In genomic region chr16:11306997-11307638, GRCh38 we compare ENCODE assay signal across 20 cellular contexts. TPM values are rescaled to one million over a fixed set of nuclear protein-coding genes. Genes with fewer than 3 reads are reported as not detected.
DNase-seq lines count a peak whose midpoint lies in the region; ATAC-seq, FAIRE-seq and TF ChIP-seq lines count a peak whose summit lies in the region.
"Had no signal": no experiment of that assay in that cellular context is flagged by ENCODE, and none has a peak within 500 bp of the region (broad histone marks: within the 10 kb centered on the region; RNA-seq: fewer than 3 reads in every experiment).

No MANE protein-coding gene starts in this region.

- TF ChIP-seq RAD21 in K562 (CRISPR knock-in tag; conservative IDR thresholded peaks at IDR 0.05 in 1 of 2, IDR thresholded peaks at IDR 0.05 in 1 of 2), result no peak

- H3K4me1 ChIP-seq in K562 (replicated peaks in 1 of 2; ENCODE audit: control insufficient read depth in 2 of 2, insufficient read depth in 2 of 2, low read length in 2 of 2), result peaks cover 3 to 15% of the 10 kb centered on the region in 2 experiments; a peak in 3 of 5 replicates
- H3K4me1 ChIP-seq in mesendoderm (ENCODE audit: control insufficient read depth, low read depth, low read length), result no peaks in the 10 kb centered on the region

- intact Hi-C loops in K562 (cut with micrococcal nuclease), result no loop called here

- peak; percentile 93 for DNase-seq in GF-D8 (lab: John Stamatoyannopoulos, UW)
- DNase-seq in NOMO-1 (lab: John Stamatoyannopoulos, UW; ENCODE audit: unreplicated experiment in 2 of 2), result peak; percentile 92 to 93
- DNase-seq in K562 (ENCODE audit: extremely low read depth in 1 of 4, low spot score in 3 of 4), result no peak
- DNase-seq in mesendoderm, result no peak
- DNase-seq in hypothalamus (lab: John Stamatoyannopoulos, UW), result no peak
- no peak for DNase-seq in superior temporal gyrus (ENCODE audit: extremely low spot score)
- DNase-seq in iPS-NIHi11 (ENCODE audit: low spot score), result no peak
- DNase-seq: activated effector memory CD4-positive, alpha-beta T cell treated with anti-CD3 and anti-CD28 coated beads, Interleukin-2, amount 50 U/mL, for 16 hours; DND-41; effector memory CD4-positive, alpha-beta T cell; foreskin melanocyte; NCI-H1417; NCI-H446; Peyer's patch had no signal

- 7% methylated on average over 6 of the region's 7 CpGs for WGBS in K562 (ENCODE audit: insufficient coverage, low coverage, missing lambda C conversion rate)
- WGBS in mesendoderm (ENCODE audit: extremely low coverage, insufficient coverage, low lambda C conversion rate), result no CpG with 5 or more reads among the region's 7 CpGs

- H2AFZ ChIP-seq in K562 (ENCODE audit: low read depth, low read length), result no peak overlapping the region

- in situ Hi-C loops in K562 (cut with MboI), result no loop called here

- H4K20me1 ChIP-seq in K562 (replicated peaks; ENCODE audit: control insufficient read depth, insufficient read depth, low read length), result no peaks in the 10 kb centered on the region

- H3K9me1 ChIP-seq in K562 (ENCODE audit: control insufficient read depth, insufficient read depth, low read length), result no peaks in the 10 kb centered on the region

- H3K9me3 ChIP-seq in K562 (replicated peaks; ENCODE audit: control insufficient read depth, insufficient read depth, low read depth, low read length), result no peaks in the 10 kb centered on the region
- H3K9me3 ChIP-seq: Peyer's patch had no signal

- H3K4me3 ChIP-seq in K562, result no peak overlapping the region
- H3K4me3 ChIP-seq in mesendoderm (ENCODE audit: low read length), result no peak overlapping the region
- H3K4me3 ChIP-seq: Peyer's patch had no signal

- H4K5ac ChIP-seq in mesendoderm (ENCODE audit: low read length), result no peak overlapping the region

- H3K27ac ChIP-seq in K562 (ENCODE audit: extremely low read depth, low read depth, low read length) (no peak overlapping the region), mesendoderm (ENCODE audit: low read depth, low read length) (no peak overlapping the region)

- H2AK5ac ChIP-seq in mesendoderm (ENCODE audit: low read length), result no peak overlapping the region

- POLR2A ChIA-PET in K562 (lab: Yijun Ruan, JAX), result no interaction called here

- TF ChIP-seq CTCF in K562 (IDR thresholded peaks at IDR 0.05 in 2 of 3, conservative IDR thresholded peaks at IDR 0.05 in 1 of 3; ENCODE audit: insufficient read depth in 2 of 3, low read depth in 1 of 3, low read length in 3 of 3), result no peak

- H3K27me3 ChIP-seq in K562 (ENCODE audit: control insufficient read depth in 2 of 2, insufficient read depth in 2 of 2, low read length in 2 of 2) (peaks cover 0 to 6% of the 10 kb centered on the region in 2 experiments; a peak in 2 of 5 replicates), mesendoderm (ENCODE audit: insufficient read depth, low read length, poor library complexity) (no peaks in the 10 kb centered on the region)
- H3K27me3 ChIP-seq: Peyer's patch had no signal

- CTCF ChIA-PET in K562 (lab: Yijun Ruan, JAX; ENCODE audit: low intra/inter-chr PET ratio), result no interaction called here

- no TSS peak for BruUV-seq in K562 (replicated peaks; lab: Mats Ljungman, UMichigan)

- H3K4me2 ChIP-seq in K562 (ENCODE audit: insufficient read depth, low read length) (no peak overlapping the region), mesendoderm (ENCODE audit: low read length) (no peak overlapping the region)

- no peak overlapping the region for H3K9ac ChIP-seq in K562 (ENCODE audit: insufficient read depth in 1 of 2, low read depth in 2 of 2, low read length in 2 of 2)
- no peak overlapping the region for H3K9ac ChIP-seq in mesendoderm (ENCODE audit: low read length)

- H3K4ac ChIP-seq in mesendoderm (ENCODE audit: low read depth, low read length), result no peak overlapping the region

- H3K79me2 ChIP-seq in K562 (ENCODE audit: control insufficient read depth, insufficient read depth, low read length), result no peaks in the 10 kb centered on the region
- no peaks in the 10 kb centered on the region for H3K79me2 ChIP-seq in mesendoderm (ENCODE audit: control insufficient read depth, insufficient read depth, low read length)

- H3K79me1 ChIP-seq in mesendoderm (ENCODE audit: low read length), result no peaks in the 10 kb centered on the region

- no peak for TF ChIP-seq EP300 in K562 (IDR thresholded peaks at IDR 0.05; ENCODE audit: low read length)

- no peaks in the 10 kb centered on the region for H3K36me3 ChIP-seq in K562 (ENCODE audit: control insufficient read depth, insufficient read depth, low read length)
- no peaks in the 10 kb centered on the region for H3K36me3 ChIP-seq in mesendoderm (ENCODE audit: control insufficient read depth, insufficient read depth, low read length)
- H3K36me3 ChIP-seq: Peyer's patch had no signal

- no peak overlapping the region for H4K8ac ChIP-seq in mesendoderm (ENCODE audit: low read depth, low read length)

- H2BK120ac ChIP-seq in mesendoderm (ENCODE audit: low read depth, low read length), result no peak overlapping the region

- no peak for FAIRE-seq in K562 (lab: Jason Lieb, UNC)

- peak overlapping the region; percentile 17 for H3K56ac ChIP-seq in mesendoderm (ENCODE audit: low read length)

- no peak for ATAC-seq in K562
- ATAC-seq in GM19455 (IDR thresholded peaks at IDR 0.05; ENCODE audit: unreplicated experiment), result no peak

- no peak overlapping the region for H2BK15ac ChIP-seq in mesendoderm (replicated peaks; ENCODE audit: low read depth)

- H2BK5ac ChIP-seq in mesendoderm (ENCODE audit: low read length), result no peak overlapping the region

- H3K18ac ChIP-seq in mesendoderm (ENCODE audit: low read length), result no peak overlapping the region

- TF ChIP-seq POLR2A in K562 (conservative IDR thresholded peaks at IDR 0.05), result no peak

- no peak overlapping the region for H3K23ac ChIP-seq in mesendoderm (ENCODE audit: low read length)

RNA-seq across cellular contexts. Expression of gene PRM1, which starts 26.0 kb away (rescaled TPM):
- total RNA-seq in K562 (2011; cell fraction: chromatin; rRNA removed; ENCODE audit: low replicate concordance), result not detected in 2 replicates
- not detected in 2 replicates for total RNA-seq in K562 (2011; cell fraction: nucleolus; rRNA removed)
- not detected in 2 replicates for total RNA-seq in K562 (2011; cell fraction: nucleoplasm; rRNA removed)
- not detected in 2 replicates for total RNA-seq in K562 (2014; rRNA removed)
- total RNA-seq in K562 (2014; rRNA removed; fragmentation: Illumina TruSeq; extraction: Trizol), result not detected in 2 replicates
- total RNA-seq in K562 (2015; rRNA removed; fragmentation: Illumina TruSeq; extraction: Trizol), result not detected in 2 replicates
- total RNA-seq in K562 (2021), result not detected in 2 replicates
- polyA plus RNA-seq in K562 (2011; rRNA removed), result not detected in 2 replicates
- polyA plus RNA-seq in K562 (2011; cell fraction: cytosol; rRNA removed), result not detected in 2 replicates
- not detected in 2 replicates for polyA plus RNA-seq in K562 (2011; cell fraction: nucleus; rRNA removed)
- polyA plus RNA-seq in K562 (2012), result not detected in 2 replicates
- polyA plus RNA-seq in K562 (2014; fragmentation: Illumina TruSeq; extraction: Trizol), result not detected in 2 replicates
- not detected for polyA plus RNA-seq in K562 (2014; fragmentation: Nextera tagmentation; extraction: Ambion mirVana)
- not detected in 2 replicates for polyA plus RNA-seq in K562 (2014; rRNA removed)
- polyA minus RNA-seq in K562 (2011; rRNA and poly(A)+ RNA removed), result not detected in 2 replicates
- polyA minus RNA-seq in K562 (2011; cell fraction: cytosol; rRNA and poly(A)+ RNA removed), result not detected in 2 replicates
- polyA minus RNA-seq in K562 (2011; cell fraction: nucleus; rRNA and poly(A)+ RNA removed), result not detected in 2 replicates
- polyA plus RNA-seq in mesendoderm (2013, experiment 1 of 2), result 1.9 TPM
- polyA plus RNA-seq in mesendoderm (2013, experiment 2 of 2), result 2.6 TPM
- total RNA-seq: HT-29; mucosa of gallbladder; Peyer's patch; progenitor cell of endocrine pancreas; T-helper 2 cell treated with Interferon-gamma antibody and Interleukin-4, amounts not matched to agents 100 ng/mL and 5 ng/mL, for 36 hours; temporal lobe had no signal

RNA-seq across cellular contexts. Expression of gene PRM2, which starts 30.8 kb away (rescaled TPM):
- not detected in 2 replicates for total RNA-seq in K562 (2011; cell fraction: chromatin; rRNA removed; ENCODE audit: low replicate concordance)
- not detected in 2 replicates for total RNA-seq in K562 (2011; cell fraction: nucleolus; rRNA removed)
- total RNA-seq in K562 (2011; cell fraction: nucleoplasm; rRNA removed), result not detected in 2 replicates
- not detected in 2 replicates for total RNA-seq in K562 (2014; rRNA removed)
- not detected in 2 replicates for total RNA-seq in K562 (2014; rRNA removed; fragmentation: Illumina TruSeq; extraction: Trizol)
- not detected in 2 replicates for total RNA-seq in K562 (2015; rRNA removed; fragmentation: Illumina TruSeq; extraction: Trizol)
- not detected in 2 replicates for total RNA-seq in K562 (2021)
- not detected in 2 replicates for polyA plus RNA-seq in K562 (2011; rRNA removed)
- polyA plus RNA-seq in K562 (2011; cell fraction: cytosol; rRNA removed), result not detected in 2 replicates
- not detected in 2 replicates for polyA plus RNA-seq in K562 (2011; cell fraction: nucleus; rRNA removed)
- not detected in 2 replicates for polyA plus RNA-seq in K562 (2012)
- not detected in 2 replicates for polyA plus RNA-seq in K562 (2014; fragmentation: Illumina TruSeq; extraction: Trizol)
- polyA plus RNA-seq in K562 (2014; fragmentation: Nextera tagmentation; extraction: Ambion mirVana), result not detected
- not detected in 2 replicates for polyA plus RNA-seq in K562 (2014; rRNA removed)
- not detected in 2 replicates for polyA minus RNA-seq in K562 (2011; rRNA and poly(A)+ RNA removed)
- polyA minus RNA-seq in K562 (2011; cell fraction: cytosol; rRNA and poly(A)+ RNA removed), result not detected in 2 replicates
- polyA minus RNA-seq in K562 (2011; cell fraction: nucleus; rRNA and poly(A)+ RNA removed), result not detected in 2 replicates
- polyA plus RNA-seq in mesendoderm (2013, experiment 1 of 2), result not detected
- polyA plus RNA-seq in mesendoderm (2013, experiment 2 of 2), result not detected
- total RNA-seq: HT-29; mucosa of gallbladder; Peyer's patch; progenitor cell of endocrine pancreas; T-helper 2 cell treated with Interferon-gamma antibody and Interleukin-4, amounts not matched to agents 100 ng/mL and 5 ng/mL, for 36 hours; temporal lobe had no signal

RNA-seq across cellular contexts. Expression of gene PRM3, which starts 33.7 kb away (rescaled TPM):
- total RNA-seq in K562 (2011; cell fraction: chromatin; rRNA removed; ENCODE audit: low replicate concordance), result not detected in 2 replicates
- not detected in 2 replicates for total RNA-seq in K562 (2011; cell fraction: nucleolus; rRNA removed)
- not detected in 2 replicates for total RNA-seq in K562 (2011; cell fraction: nucleoplasm; rRNA removed)
- total RNA-seq in K562 (2014; rRNA removed) (not detected in 2 replicates), K562 (2014; rRNA removed; fragmentation: Illumina TruSeq; extraction: Trizol) (not detected in 2 replicates), K562 (2015; rRNA removed; fragmentation: Illumina TruSeq; extraction: Trizol) (not detected in 2 replicates), K562 (2021) (not detected in 2 replicates)
- polyA plus RNA-seq in K562 (2011; rRNA removed) (not detected in 2 replicates), K562 (2014; fragmentation: Illumina TruSeq; extraction: Trizol) (not detected in 2 replicates), K562 (2014; fragmentation: Nextera tagmentation; extraction: Ambion mirVana) (not detected), K562 (2014; rRNA removed) (not detected in 2 replicates)
- polyA plus RNA-seq in K562 (2011; cell fraction: cytosol; rRNA removed), result not detected in 2 replicates
- polyA plus RNA-seq in K562 (2011; cell fraction: nucleus; rRNA removed), result not detected in 2 replicates
- polyA plus RNA-seq in K562 (2012), result not detected in 2 replicates
- polyA minus RNA-seq in K562 (2011; rRNA and poly(A)+ RNA removed), result not detected in 2 replicates
- polyA minus RNA-seq in K562 (2011; cell fraction: cytosol; rRNA and poly(A)+ RNA removed), result not detected in 2 replicates
- not detected in 2 replicates for polyA minus RNA-seq in K562 (2011; cell fraction: nucleus; rRNA and poly(A)+ RNA removed)
- polyA plus RNA-seq in mesendoderm (2013, experiment 1 of 2), result not detected
- not detected for polyA plus RNA-seq in mesendoderm (2013, experiment 2 of 2)
- total RNA-seq: HT-29; mucosa of gallbladder; Peyer's patch; progenitor cell of endocrine pancreas; T-helper 2 cell treated with Interferon-gamma antibody and Interleukin-4, amounts not matched to agents 100 ng/mL and 5 ng/mL, for 36 hours; temporal lobe had no signal

RNA-seq across cellular contexts. Expression of gene TNP2, which starts 38.0 kb away (rescaled TPM):
- total RNA-seq in K562 (2011; cell fraction: chromatin; rRNA removed; ENCODE audit: low replicate concordance), result not detected in 2 replicates
- not detected in 2 replicates for total RNA-seq in K562 (2011; cell fraction: nucleolus; rRNA removed)
- total RNA-seq in K562 (2011; cell fraction: nucleoplasm; rRNA removed), result not detected in 2 replicates
- not detected in 2 replicates for total RNA-seq in K562 (2014; rRNA removed)
- not detected in 2 replicates for total RNA-seq in K562 (2014; rRNA removed; fragmentation: Illumina TruSeq; extraction: Trizol)
- total RNA-seq in K562 (2015; rRNA removed; fragmentation: Illumina TruSeq; extraction: Trizol), result not detected in 2 replicates
- total RNA-seq in K562 (2021), result not detected in 2 replicates
- not detected in 2 replicates for polyA plus RNA-seq in K562 (2011; rRNA removed)
- not detected in 2 replicates for polyA plus RNA-seq in K562 (2011; cell fraction: cytosol; rRNA removed)
- polyA plus RNA-seq in K562 (2011; cell fraction: nucleus; rRNA removed), result not detected in 2 replicates
- polyA plus RNA-seq in K562 (2012), result not detected in 2 replicates
- polyA plus RNA-seq in K562 (2014; fragmentation: Illumina TruSeq; extraction: Trizol), result not detected in 2 replicates
- polyA plus RNA-seq in K562 (2014; fragmentation: Nextera tagmentation; extraction: Ambion mirVana), result not detected
- polyA plus RNA-seq in K562 (2014; rRNA removed), result not detected in 2 replicates
- not detected in 2 replicates for polyA minus RNA-seq in K562 (2011; rRNA and poly(A)+ RNA removed)
- polyA minus RNA-seq in K562 (2011; cell fraction: cytosol; rRNA and poly(A)+ RNA removed), result not detected in 2 replicates
- polyA minus RNA-seq in K562 (2011; cell fraction: nucleus; rRNA and poly(A)+ RNA removed), result not detected in 2 replicates
- not detected for polyA plus RNA-seq in mesendoderm (2013, experiment 1 of 2)
- polyA plus RNA-seq in mesendoderm (2013, experiment 2 of 2), result not detected
- total RNA-seq: HT-29; mucosa of gallbladder; Peyer's patch; progenitor cell of endocrine pancreas; T-helper 2 cell treated with Interferon-gamma antibody and Interleukin-4, amounts not matched to agents 100 ng/mL and 5 ng/mL, for 36 hours; temporal lobe had no signal

RNA-seq across cellular contexts. Expression of gene RMI2, which starts 38.1 kb away (rescaled TPM):
- 15.0 and 19.5 TPM in 2 replicates for total RNA-seq in K562 (2011; cell fraction: chromatin; rRNA removed; ENCODE audit: low replicate concordance)
- 8.7 and 9.6 TPM in 2 replicates for total RNA-seq in K562 (2011; cell fraction: nucleolus; rRNA removed)
- 13.8 and 19.5 TPM in 2 replicates for total RNA-seq in K562 (2011; cell fraction: nucleoplasm; rRNA removed)
- total RNA-seq in K562 (2014; rRNA removed), result 23.2 and 35.2 TPM in 2 replicates
- total RNA-seq in K562 (2014; rRNA removed; fragmentation: Illumina TruSeq; extraction: Trizol), result 32.6 and 39.9 TPM in 2 replicates
- 16.1 and 16.4 TPM in 2 replicates for total RNA-seq in K562 (2015; rRNA removed; fragmentation: Illumina TruSeq; extraction: Trizol)
- 33.7 and 38.8 TPM in 2 replicates for total RNA-seq in K562 (2021)
- polyA plus RNA-seq in K562 (2011; rRNA removed), result 27.4 and 35.0 TPM in 2 replicates
- 12.1 and 25.8 TPM in 2 replicates for polyA plus RNA-seq in K562 (2011; cell fraction: cytosol; rRNA removed)
- polyA plus RNA-seq in K562 (2011; cell fraction: nucleus; rRNA removed), result 9.6 and 15.0 TPM in 2 replicates
- polyA plus RNA-seq in K562 (2012), result 37.1 and 50.2 TPM in 2 replicates
- polyA plus RNA-seq in K562 (2014; fragmentation: Illumina TruSeq; extraction: Trizol), result 43.4 and 48.8 TPM in 2 replicates
- polyA plus RNA-seq in K562 (2014; fragmentation: Nextera tagmentation; extraction: Ambion mirVana), result 10 to 100 TPM in 1 of 2 experiments, 1 to 10 TPM in 1; 8.0 to 10.3 TPM
- 32.5 and 36.9 TPM in 2 replicates for polyA plus RNA-seq in K562 (2014; rRNA removed)
- polyA minus RNA-seq in K562 (2011; rRNA and poly(A)+ RNA removed), result 18.2 and 19.3 TPM in 2 replicates
- polyA minus RNA-seq in K562 (2011; cell fraction: cytosol; rRNA and poly(A)+ RNA removed), result 7.6 and 8.6 TPM in 2 replicates
- polyA minus RNA-seq in K562 (2011; cell fraction: nucleus; rRNA and poly(A)+ RNA removed), result 3.9 and 8.6 TPM in 2 replicates
- polyA plus RNA-seq in mesendoderm (2013, experiment 1 of 2), result 57.3 TPM
- polyA plus RNA-seq in mesendoderm (2013, experiment 2 of 2), result 58.1 TPM

Comparison
In these comparisons a context has a peak if more than half of its experiments do, and no peak if none do; other contexts are left out.
1. DNase-seq: peak in GF-D8 (single experiment) and NOMO-1 (2 of 2); none in K562 (0 of 4), mesendoderm (single experiment), hypothalamus (0 of 51), superior temporal gyrus (single experiment) and iPS-NIHi11 (single experiment).